15 cellular contexts compared by ENCODE assay signal in genomic region chr12:1779783-1780182, GRCh38. TPM values are rescaled to one million over a fixed set of nuclear protein-coding genes. Genes with fewer than 3 reads are reported as not detected.
DNase-seq lines count a peak whose midpoint lies in the region; ATAC-seq and TF ChIP-seq lines count a peak whose summit lies in the region.
"Had no signal": no experiment of that assay in that cellular context is flagged by ENCODE, and none has a peak within 500 bp of the region (broad histone marks: within the 10 kb centered on the region; RNA-seq: fewer than 3 reads in every experiment).

No MANE protein-coding gene starts in this region.

- POLR2A ChIA-PET in OCI-LY7 (lab: Charles Lee): interaction anchor here (1.5 kb wide), 1 partner anchor 11 kb away, joined by 3 read pairs; no protein-coding TSS in a partner anchor

- ATAC-seq in sciatic nerve: peak; percentile 66
- ATAC-seq: WTC11 had no signal

- TF ChIP-seq CTCF in astrocyte of the spinal cord (IDR thresholded peaks at IDR 0.05; ENCODE audit: low read depth, low read length): no peak
- TF ChIP-seq CTCF in OCI-LY7 (conservative IDR thresholded peaks at IDR 0.05; ENCODE audit: low read length): no peak

- no peaks in the 10 kb centered on the region for H3K9me2 ChIP-seq in OCI-LY7 (ENCODE audit: insufficient read depth, low read length)

- H3K4me3 ChIP-seq in astrocyte of the spinal cord (ENCODE audit: low read depth, low read length): no peak overlapping the region
- H3K4me3 ChIP-seq in OCI-LY7 (ENCODE audit: low read depth, low read length, poor library complexity, severe bottlenecking): no peak overlapping the region
- H3K4me3 ChIP-seq: HAP-1, ovary had no signal

- intact Hi-C loops in sciatic nerve (cut with DNase I) (no loop called here), OCI-LY7 (cut with micrococcal nuclease; ENCODE audit: unreplicated experiment) (no loop called here)

- H3K9me3 ChIP-seq in OCI-LY7 (ENCODE audit: low read length): no peaks in the 10 kb centered on the region
- H3K9me3 ChIP-seq: HAP-1, ovary had no signal

- CTCF ChIA-PET in OCI-LY7 (lab: Charles Lee; ENCODE audit: unreplicated experiment): no interaction called here

- no peak overlapping the region for H2AFZ ChIP-seq in OCI-LY7 (ENCODE audit: low read length)

- H3K79me2 ChIP-seq in OCI-LY7 (ENCODE audit: insufficient read depth, low read depth, low read length): no peaks in the 10 kb centered on the region

- no peaks in the 10 kb centered on the region for H4K20me1 ChIP-seq in OCI-LY7 (ENCODE audit: insufficient read depth, low read length)

- BruUV-seq in OCI-LY7 (replicated peaks; lab: Mats Ljungman, UMichigan): no TSS peak

- no peak overlapping the region for H3K27ac ChIP-seq in OCI-LY7 (ENCODE audit: low read depth, low read length, poor library complexity, severe bottlenecking)
- H3K27ac ChIP-seq: ovary had no signal

- peaks cover 71% of the 10 kb centered on the region for H3K36me3 ChIP-seq in OCI-LY7 (ENCODE audit: insufficient read depth, low read length)
- H3K36me3 ChIP-seq: ovary had no signal

- in situ Hi-C loops in astrocyte of the spinal cord (cut with HindIII; ENCODE audit: low sequenced_read_pairs): no loop called here

- no peaks in the 10 kb centered on the region for H3K4me1 ChIP-seq in OCI-LY7 (ENCODE audit: insufficient read depth, low read length, poor library complexity, severe bottlenecking)

- H3K4me2 ChIP-seq in OCI-LY7 (ENCODE audit: low read length): no peak overlapping the region

- peak; percentile 76 for DNase-seq in EL
- DNase-seq in astrocyte of the spinal cord (ENCODE audit: low read depth, low spot score): peak; percentile 88
- DNase-seq in globus pallidus (ENCODE audit: low spot score): peak; percentile 90
- DNase-seq in sciatic nerve (ENCODE audit: low spot score): no peak
- DNase-seq in SIG-M5 treated with dmso at 0.1 percent for 504 hours (lab: John Stamatoyannopoulos, UW; ENCODE audit: unreplicated experiment): no peak
- no peak for DNase-seq in OCI-LY7 (ENCODE audit: low spot score)
- no peak for DNase-seq in COR-L47 (lab: John Stamatoyannopoulos, UW)
- DNase-seq in activated naive CD4-positive, alpha-beta T cell treated with Interleukin-2 at 50 U/mL for 16 hours: no peak
- DNase-seq: activated CD8-positive, alpha-beta memory T cell treated with anti-CD3 and anti-CD28 coated beads, Interleukin-2, amount 50 U/mL, for 4 hours; effector memory CD4-positive, alpha-beta T cell; NCI-H187; ovary had no signal

RNA-seq across cellular contexts. Expression of gene LRTM2, which starts 40.6 kb away (rescaled TPM):
- total RNA-seq in sciatic nerve (not detected), OCI-LY7 (2022) (not detected in 2 replicates)
- total RNA-seq in OCI-LY7 (2014; rRNA removed; shearing (Covaris generic)): not detected in 2 replicates
- total RNA-seq: Daoy, ovary had no signal

Comparison
In these comparisons a context has a peak if more than half of its experiments do, and no peak if none do; other contexts are left out.
1. DNase-seq: peak in EL (single experiment), astrocyte of the spinal cord (single experiment) and globus pallidus (single experiment); none in sciatic nerve (single experiment), SIG-M5 treated with dmso at 0.1 percent for 504 hours (single experiment), OCI-LY7 (single experiment), COR-L47 (single experiment) and activated naive CD4-positive, alpha-beta T cell treated with Interleukin-2 at 50 U/mL for 16 hours (single experiment).